ENCODE assay signal across 19 cellular contexts in the genomic region with DNA sequence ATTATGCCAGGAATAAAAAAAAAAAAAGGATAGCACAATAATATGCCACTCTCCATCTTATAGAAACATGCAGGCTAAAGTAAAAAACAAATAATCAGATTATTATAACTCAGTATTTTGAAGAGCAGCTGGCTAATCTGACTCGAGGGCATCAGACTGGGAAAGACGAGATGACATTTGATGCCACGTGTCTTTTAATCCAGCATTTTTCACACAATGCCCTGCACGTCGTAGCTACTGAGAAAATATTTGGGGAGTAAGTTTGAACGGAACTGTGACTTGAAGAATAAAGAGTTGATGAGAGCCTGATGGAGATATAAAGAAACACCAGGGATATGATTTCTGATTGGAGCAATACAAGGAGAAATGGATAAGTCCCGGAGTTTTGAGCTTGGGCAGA.
"Had no signal": no experiment of that assay in that cellular context is flagged by ENCODE, and none has a peak within 500 bp of the region (broad histone marks: within the 10 kb centered on the region; RNA-seq: fewer than 3 reads in every experiment).

No MANE protein-coding gene starts in this region.

- H3K4me1 ChIP-seq: prostate gland had no signal

- ATAC-seq: activated CD4-positive, CD25-positive, alpha-beta regulatory T cell treated with anti-CD3 and anti-CD28 coated beads, Interleukin-2, amount 50 U/mL, for 24 hours; activated naive CD4-positive, alpha-beta T cell treated with anti-CD3 and anti-CD28 coated beads, Interleukin-2, amount 50 U/mL, for 72 hours; stimulated activated naive CD8-positive, alpha-beta T cell treated with anti-CD3 and anti-CD28 coated beads, Interleukin-15, Interleukin-2, amounts not matched to agents 100 U/mL and 50 U/mL, for 24 hours had no signal

- DNase-seq: activated CD4-positive, alpha-beta T cell treated with anti-CD3 and anti-CD28 coated beads, Interleukin-2, amount 10 ng/mL, durations not matched to agents 7 days and 5 days; activated CD8-positive, alpha-beta memory T cell treated with anti-CD3 and anti-CD28 coated beads, Interleukin-2, amount 50 U/mL, for 4 hours; activated effector memory CD4-positive, alpha-beta T cell treated with anti-CD3 and anti-CD28 coated beads, Interleukin-2, amount 50 U/mL, for 16 hours; activated T-cell treated with anti-CD3 and anti-CD28 coated beads, Interleukin-2, amount 50 U/mL, for 48 hours; adrenal gland; dermis blood vessel endothelial cell; effector memory CD4-positive, alpha-beta T cell; islet precursor cell; stimulated activated CD4-positive, alpha-beta T cell treated with anti-CD3 and anti-CD28 coated beads, Interleukin-12 subunit alpha, Interleukin-12 subunit beta, amount 100 ng/mL, for 4 hours; stimulated activated CD4-positive, alpha-beta T cell treated with anti-CD3 and anti-CD28 coated beads, Interleukin-2, amount 100 ng/mL, for 24 hours; stimulated activated naive CD8-positive, alpha-beta T cell treated with anti-CD3 and anti-CD28 coated beads, Interleukin-15, Interleukin-2, amounts not matched to agents 100 U/mL and 50 U/mL, for 24 hours; substantia nigra; tibial artery had no signal

- H3K27ac Mint-ChIP-seq: activated CD4-positive, alpha-beta T cell treated with anti-CD3 and anti-CD28 coated beads, Interleukin-2, amount 10 ng/mL, durations not matched to agents 7 days and 5 days; activated naive CD4-positive, alpha-beta T cell treated with anti-CD3 and anti-CD28 coated beads, Interleukin-2, amount 50 U/mL, for 72 hours; T-helper 1 cell treated with Interleukin-12 subunit alpha and Interleukin-12 subunit beta and Interleukin-4 antibody, amounts not matched to agents 30 μg/mL and 1 μg/mL, for 36 hours had no signal

- H3K9me3 ChIP-seq: adrenal gland, prostate gland, tibial artery had no signal

- H3K27me3 Mint-ChIP-seq: activated CD4-positive, alpha-beta T cell treated with anti-CD3 and anti-CD28 coated beads, Interleukin-2, amount 10 ng/mL, durations not matched to agents 7 days and 5 days had no signal

- H3K4me3 Mint-ChIP-seq: activated CD4-positive, alpha-beta T cell treated with anti-CD3 and anti-CD28 coated beads, Interleukin-2, amount 10 ng/mL, durations not matched to agents 7 days and 5 days; neural progenitor cell; T-helper 1 cell treated with Interleukin-12 subunit alpha and Interleukin-12 subunit beta and Interleukin-4 antibody, amounts not matched to agents 30 μg/mL and 1 μg/mL, for 36 hours had no signal

- H3K36me3 ChIP-seq: adrenal gland, neural progenitor cell, prostate gland, right atrium auricular region, tibial artery had no signal

- H3K27ac ChIP-seq: adrenal gland, neural progenitor cell, prostate gland, right atrium auricular region, tibial artery had no signal

- H3K27me3 ChIP-seq: adrenal gland, neural progenitor cell, right atrium auricular region, tibial artery had no signal

- H3K4me3 ChIP-seq: adrenal gland, neural progenitor cell, prostate gland, right atrium auricular region, tibial artery had no signal

- H3K9me3 Mint-ChIP-seq: activated naive CD4-positive, alpha-beta T cell treated with anti-CD3 and anti-CD28 coated beads, Interleukin-2, amount 50 U/mL, for 72 hours; T-helper 1 cell treated with Interleukin-12 subunit alpha and Interleukin-12 subunit beta and Interleukin-4 antibody, amounts not matched to agents 30 μg/mL and 1 μg/mL, for 36 hours had no signal
